Comparison of ENCODE assay signal across 7 cellular contexts in genomic region chr11:61949169-61950034, GRCh38. TPM values are rescaled to one million over a fixed set of nuclear protein-coding genes. Genes with fewer than 3 reads are reported as not detected.
DNase-seq lines count a peak whose midpoint lies in the region; ATAC-seq and TF ChIP-seq lines count a peak whose summit lies in the region.

No MANE protein-coding gene starts in this region.

- H3K27me3 Mint-ChIP-seq in neural progenitor cell (ENCODE audit: insufficient read depth, low read depth) = peaks cover 7% of the 10 kb centered on the region

- H2AFZ ChIP-seq in neural progenitor cell (replicated peaks) = no peak overlapping the region

- H3K36me3 Mint-ChIP-seq in neural progenitor cell = no peaks in the 10 kb centered on the region

- no peak overlapping the region for H3K4me3 Mint-ChIP-seq in neural progenitor cell

- H3K27ac ChIP-seq in SK-N-MC = peak overlapping the region; percentile 99
- no peak overlapping the region for H3K27ac ChIP-seq in neural progenitor cell

- H3K9me3 ChIP-seq in SK-N-MC (ENCODE audit: low read depth, low read length) (no peaks in the 10 kb centered on the region), neural progenitor cell (ENCODE audit: low read depth) (no peaks in the 10 kb centered on the region)

- ATAC-seq in GM18907 (IDR thresholded peaks at IDR 0.05; ENCODE audit: unreplicated experiment) = no peak
- no peak for ATAC-seq in GM19397 (IDR thresholded peaks at IDR 0.05; ENCODE audit: unreplicated experiment)

- H3K36me3 ChIP-seq in SK-N-MC (ENCODE audit: insufficient read depth, low read length) (no peaks in the 10 kb centered on the region), neural progenitor cell (no peaks in the 10 kb centered on the region)

- H3K79me2 ChIP-seq in neural progenitor cell (ENCODE audit: low read depth) = no peaks in the 10 kb centered on the region

- H3K27ac Mint-ChIP-seq in neural progenitor cell = peak overlapping the region; percentile 66

- peak; percentile 72 for DNase-seq in ELF-1 (ENCODE audit: low read depth, low spot score)
- peak; percentile 77 for DNase-seq in NCI-H1048 (lab: John Stamatoyannopoulos, UW)
- DNase-seq in SK-N-MC (ENCODE audit: low read depth, low spot score) = peak; percentile 99
- peak; percentile 98 for DNase-seq in fibroblast of peridontal ligament (ENCODE audit: extremely low read depth)
- peak; percentile 37 for DNase-seq in neural progenitor cell (ENCODE audit: low spot score)

- H3K4me1 Mint-ChIP-seq in neural progenitor cell = peaks cover 16% of the 10 kb centered on the region

- no peaks in the 10 kb centered on the region for H4K20me1 ChIP-seq in neural progenitor cell (ENCODE audit: low read depth)

- H3K9me3 Mint-ChIP-seq in neural progenitor cell = no peaks in the 10 kb centered on the region

- H3K4me1 ChIP-seq in neural progenitor cell = no peaks in the 10 kb centered on the region

- H3F3A ChIP-seq in neural progenitor cell (ENCODE audit: low read depth) = no peaks in the 10 kb centered on the region

- H3K9ac ChIP-seq in SK-N-MC (ENCODE audit: insufficient read length) (peak overlapping the region; percentile 93), neural progenitor cell (no peak overlapping the region)

- TF ChIP-seq CTCF in neural progenitor cell (IDR thresholded peaks at IDR 0.05) = no peak

- no peak overlapping the region for H3K4me2 ChIP-seq in neural progenitor cell

- H3K27me3 ChIP-seq in neural progenitor cell = peaks cover 11% of the 10 kb centered on the region

- H3K4me3 ChIP-seq in SK-N-MC (peak overlapping the region; percentile 72), neural progenitor cell (no peak overlapping the region)

RNA-seq across cellular contexts. Expression of gene BEST1, which starts 0.7 kb away (rescaled TPM):
- total RNA-seq in neural progenitor cell (ENCODE audit: low replicate concordance) = 0.15 TPM in 1 of 2 replicates, not detected in the other

RNA-seq across cellular contexts. Expression of gene FTH1, which starts 18.0 kb away (rescaled TPM):
- 649 and 846 TPM in 2 replicates for total RNA-seq in neural progenitor cell (ENCODE audit: low replicate concordance)

RNA-seq across cellular contexts. Expression of gene RAB3IL1, which starts 32.0 kb away (rescaled TPM):
- total RNA-seq in neural progenitor cell (ENCODE audit: low replicate concordance) = 1.4 TPM in 2 replicates

RNA-seq across cellular contexts. Expression of gene FADS3, which starts 58.1 kb away (rescaled TPM):
- total RNA-seq in neural progenitor cell (ENCODE audit: low replicate concordance) = 10.1 and 28.7 TPM in 2 replicates

Comparison
In these comparisons a context has a peak if more than half of its experiments do, and no peak if none do; other contexts are left out.
1. DNase-seq: peak in every context shown above with its lines; median percentile 99 in SK-N-MC; 98 in fibroblast of peridontal ligament; 77 in NCI-H1048; 72 in ELF-1; 37 in neural progenitor cell.